10 cellular contexts compared by ENCODE assay signal in the genomic region with DNA sequence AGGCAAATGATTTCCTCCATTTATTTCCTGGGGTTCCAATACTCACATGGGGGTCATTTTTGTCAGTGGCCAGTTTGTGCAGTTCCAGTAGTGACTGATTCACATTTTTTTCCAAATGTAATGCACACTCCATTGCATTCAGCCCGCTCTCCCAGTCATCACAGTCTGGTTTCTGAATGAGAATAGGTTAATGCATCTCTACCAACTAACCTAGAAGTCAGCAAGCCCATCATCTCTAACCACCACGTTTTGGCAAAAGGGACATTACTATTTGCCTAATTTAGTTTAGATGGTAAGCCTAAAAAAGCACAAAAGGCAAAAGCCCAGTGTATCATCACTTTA. TPM values are rescaled to one million over a fixed set of nuclear protein-coding genes. Genes with fewer than 3 reads are reported as not detected.
DNase-seq lines count a peak whose midpoint lies in the region; ATAC-seq, FAIRE-seq and TF ChIP-seq lines count a peak whose summit lies in the region.
"Had no signal": no experiment of that assay in that cellular context is flagged by ENCODE, and none has a peak within 500 bp of the region (broad histone marks: within the 10 kb centered on the region; RNA-seq: fewer than 3 reads in every experiment).

No MANE protein-coding gene starts in this region.

- peaks cover 18% of the 10 kb centered on the region for H3K36me3 Mint-ChIP-seq in activated naive CD4-positive, alpha-beta T cell treated with anti-CD3 and anti-CD28 coated beads, Interleukin-2, amount 50 U/mL, for 24 hours

- no peak for DNase-seq in activated naive CD4-positive, alpha-beta T cell treated with anti-CD3 and anti-CD28 coated beads, Interleukin-2, amount 50 U/mL, for 16 hours
- no peak for DNase-seq in bronchial epithelial cell (ENCODE audit: low read depth)
- no peak for DNase-seq in DMS79 treated with DMSO at 0.1 percent for 48 hours (lab: John Stamatoyannopoulos, UW)
- DNase-seq in putamen (ENCODE audit: low spot score) = no peak
- DNase-seq: activated CD4-positive, alpha-beta T cell treated with anti-CD3 and anti-CD28 coated beads for 4 hours had no signal

- H3K27ac ChIP-seq in urinary bladder (ENCODE audit: low read depth) = no peak overlapping the region

- H3K36me3 ChIP-seq in bronchial epithelial cell (ENCODE audit: control insufficient read depth, insufficient read depth, low read length) = peaks cover 11% of the 10 kb centered on the region
- peaks cover 4% of the 10 kb centered on the region for H3K36me3 ChIP-seq in urinary bladder (ENCODE audit: insufficient read depth)

- H3K4me1 ChIP-seq in mononuclear cell (ENCODE audit: insufficient read depth, low read length) = peaks cover 76% of the 10 kb centered on the region
- no peaks in the 10 kb centered on the region for H3K4me1 ChIP-seq in urinary bladder (ENCODE audit: insufficient read depth)

- no peak for ATAC-seq in HG02798 (IDR thresholded peaks at IDR 0.05; ENCODE audit: poor library complexity, unreplicated experiment)

- WGBS in urinary bladder = 68% methylated on average over 2 of the region's 2 CpGs

- no peak for TF ChIP-seq CTCF in bronchial epithelial cell (IDR thresholded peaks at IDR 0.05; ENCODE audit: insufficient read depth, low read length, severe bottlenecking)

- H3K9me3 ChIP-seq in mononuclear cell (ENCODE audit: low read depth, low read length) = no peaks in the 10 kb centered on the region

- H3K4me3 ChIP-seq in bronchial epithelial cell (ENCODE audit: low read depth, low read length) (peak overlapping the region; percentile 81), mononuclear cell (ENCODE audit: low read length) (peak overlapping the region; percentile 96), urinary bladder (ENCODE audit: low read depth, low read length) (peak overlapping the region; percentile 9)

- H3K27me3 Mint-ChIP-seq in activated naive CD4-positive, alpha-beta T cell treated with anti-CD3 and anti-CD28 coated beads, Interleukin-2, amount 50 U/mL, for 24 hours = no peaks in the 10 kb centered on the region

- H3K27me3 ChIP-seq in bronchial epithelial cell (ENCODE audit: control insufficient read depth, insufficient read depth, low read length) = no peaks in the 10 kb centered on the region
- no peaks in the 10 kb centered on the region for H3K27me3 ChIP-seq in mononuclear cell (ENCODE audit: insufficient read depth, low read length)

- no peaks in the 10 kb centered on the region for H3K9me3 Mint-ChIP-seq in activated naive CD4-positive, alpha-beta T cell treated with anti-CD3 and anti-CD28 coated beads, Interleukin-2, amount 50 U/mL, for 24 hours

- no peak for FAIRE-seq in bronchial epithelial cell (lab: Jason Lieb, UNC)

- peak overlapping the region; percentile 90 for H3K4me3 Mint-ChIP-seq in activated naive CD4-positive, alpha-beta T cell treated with anti-CD3 and anti-CD28 coated beads, Interleukin-2, amount 50 U/mL, for 24 hours

- peaks cover 54% of the 10 kb centered on the region for H3K4me1 Mint-ChIP-seq in activated naive CD4-positive, alpha-beta T cell treated with anti-CD3 and anti-CD28 coated beads, Interleukin-2, amount 50 U/mL, for 24 hours

- H3K27ac Mint-ChIP-seq in activated naive CD4-positive, alpha-beta T cell treated with anti-CD3 and anti-CD28 coated beads, Interleukin-2, amount 50 U/mL, for 24 hours = peak overlapping the region; percentile 91

RNA-seq across cellular contexts. Expression of a gene that starts 2.5 kb away (rescaled TPM):
- total RNA-seq in bronchial epithelial cell (1,010 and 1,591 TPM in 2 replicates), mononuclear cell (1,270 TPM), urinary bladder (523 TPM)
- polyA plus RNA-seq in urinary bladder = 5,662 TPM

RNA-seq across cellular contexts. Expression of a gene that starts 14.8 kb away (rescaled TPM):
- total RNA-seq in bronchial epithelial cell (3.7 and 5.2 TPM in 2 replicates), mononuclear cell (2.3 TPM), urinary bladder (2.0 TPM)
- 6.7 TPM for polyA plus RNA-seq in urinary bladder
- total RNA-seq: Daoy had no signal

RNA-seq across cellular contexts. Expression of a gene that starts 47.5 kb away (rescaled TPM):
- total RNA-seq in bronchial epithelial cell (0.90 and 1.1 TPM in 2 replicates), mononuclear cell (not detected), urinary bladder (13.0 TPM)
- polyA plus RNA-seq in urinary bladder = 30.6 TPM

Comparison
In these comparisons a context has a peak if more than half of its experiments do, and no peak if none do; other contexts are left out.
1. H3K4me3 ChIP-seq: peak in every context shown above with its lines; median percentile 96 in mononuclear cell; 81 in bronchial epithelial cell; 9 in urinary bladder.